ENCODE assay signal across 18 cellular contexts in genomic region chr10:48820699-48821098, GRCh38.
"Had no signal": no experiment of that assay in that cellular context is flagged by ENCODE, and none has a peak within 500 bp of the region (broad histone marks: within the 10 kb centered on the region; RNA-seq: fewer than 3 reads in every experiment).

No MANE protein-coding gene starts in this region.

- DNase-seq: colonic mucosa; effector CD4-positive, alpha-beta T cell; heart left ventricle; hippocampal formation; left colon; left ventricle myocardium superior; naive thymus-derived CD8-positive, alpha-beta T cell; ovary; right cardiac atrium; small intestine; stimulated activated CD4-positive, alpha-beta T cell treated with anti-CD3 and anti-CD28 coated beads, Interleukin-2, amount 100 ng/mL, for 48 hours; thyroid gland had no signal

- H3K4me3 ChIP-seq: colonic mucosa, heart left ventricle, ovary, suprapubic skin, thyroid gland, upper lobe of left lung, vagina had no signal

- H3K36me3 Mint-ChIP-seq: naive thymus-derived CD8-positive, alpha-beta T cell had no signal

- H3K9me3 ChIP-seq: colonic mucosa, heart left ventricle, ovary, suprapubic skin, thyroid gland, upper lobe of left lung, vagina had no signal

- H3K36me3 ChIP-seq: colonic mucosa, ovary, suprapubic skin, thyroid gland, upper lobe of left lung, vagina had no signal

- ATAC-seq: esophagus mucosa, heart left ventricle, left colon, left ventricle myocardium superior, right cardiac atrium had no signal

- FAIRE-seq: endometrium, frontal cortex, small intestine had no signal

- H3K27ac ChIP-seq: colonic mucosa, heart left ventricle, ovary, suprapubic skin, thyroid gland, upper lobe of left lung, vagina had no signal

- H3K4me3 Mint-ChIP-seq: naive thymus-derived CD8-positive, alpha-beta T cell had no signal

- H3K4me1 ChIP-seq: colonic mucosa, heart left ventricle, suprapubic skin, thyroid gland, upper lobe of left lung, vagina had no signal

- H3K27me3 ChIP-seq: colonic mucosa, heart left ventricle, ovary, suprapubic skin, thyroid gland, upper lobe of left lung, vagina had no signal
